ENCODE assay signal across 8 cellular contexts in genomic region chr5:148290271-148291195, GRCh38. TPM values are rescaled to one million over a fixed set of nuclear protein-coding genes. Genes with fewer than 3 reads are reported as not detected.
A peak's percentile ranks its signal among the peaks of the same experiment; 100 is the strongest.
DNase-seq lines count a peak whose midpoint lies in the region; ATAC-seq and TF ChIP-seq lines count a peak whose summit lies in the region.
"Had no signal": no experiment of that assay in that cellular context is flagged by ENCODE, and none has a peak within 500 bp of the region (broad histone marks: within the 10 kb centered on the region; RNA-seq: fewer than 3 reads in every experiment).

No MANE protein-coding gene starts in this region.

- H3K9me3 ChIP-seq in MM.1S (replicated peaks; ENCODE audit: insufficient read depth, low read length), result no peaks in the 10 kb centered on the region
- peaks cover 0 to 4% (median 0%) of the 10 kb centered on the region in 3 donors for H3K9me3 ChIP-seq in adrenal gland (replicated peaks in 1 of 3)
- H3K9me3 ChIP-seq in lower lobe of right lung, result no peaks in the 10 kb centered on the region

- 63 to 71% (median 67%) methylated on average over 6 of the region's 6 CpGs for WGBS in adrenal gland, 4 donors

- DNase-seq in GM13976 (ENCODE audit: low spot score) (no peak), MM.1S (peak; percentile 13), adrenal gland (no peak), lower lobe of right lung (no peak), DMS153 treated with DMSO at 0.1 percent for 48 hours (lab: John Stamatoyannopoulos, UW; ENCODE audit: unreplicated experiment) (no peak)
- no peak for DNase-seq in activated CD4-positive, alpha-beta T cell treated with anti-CD3 and anti-CD28 coated beads for 1 hour
- DNase-seq in activated CD4-positive, CD25-positive, alpha-beta regulatory T cell treated with anti-CD3 and anti-CD28 coated beads, Interleukin-2, amount 50 U/mL, for 72 hours, result no peak

- H3F3A ChIP-seq in MM.1S (ENCODE audit: insufficient read depth, low read length), result no peaks in the 10 kb centered on the region

- no peaks in the 10 kb centered on the region for H4K20me1 ChIP-seq in MM.1S (ENCODE audit: insufficient read depth, low read length)

- peak in 1 of 2 donors; percentile 39 for ATAC-seq in lower lobe of right lung

- H3K4me2 ChIP-seq in MM.1S (ENCODE audit: low read depth, low read length), result no peak overlapping the region

- H3K4me3 ChIP-seq in MM.1S (ENCODE audit: low read length), result no peak overlapping the region
- no peak overlapping the region for H3K4me3 ChIP-seq in adrenal gland
- no peak overlapping the region for H3K4me3 ChIP-seq in lower lobe of right lung

- no peak overlapping the region for H2AFZ ChIP-seq in MM.1S (ENCODE audit: low read length)

- H3K79me2 ChIP-seq in MM.1S (ENCODE audit: low read length), result no peaks in the 10 kb centered on the region

- in situ Hi-C loops in GM13976 (cut with MboI; ENCODE audit: low sequenced_read_pairs, unreplicated experiment), result no loop called here

- H3K9me2 ChIP-seq in MM.1S (replicated peaks; ENCODE audit: insufficient read depth, low read length), result no peaks in the 10 kb centered on the region

- H3K9ac ChIP-seq in MM.1S (ENCODE audit: low read length), result no peak overlapping the region

- H3K27me3 ChIP-seq in MM.1S (replicated peaks; ENCODE audit: insufficient read depth, low read length) (no peaks in the 10 kb centered on the region), adrenal gland (no peaks in the 10 kb centered on the region), lower lobe of right lung (ENCODE audit: low read depth) (no peaks in the 10 kb centered on the region)

- H3K4me1 ChIP-seq in MM.1S (ENCODE audit: low read length) (no peaks in the 10 kb centered on the region), adrenal gland (replicated peaks in 1 of 2) (no peaks in the 10 kb centered on the region), lower lobe of right lung (no peaks in the 10 kb centered on the region)

- TF ChIP-seq CTCF in GM13976 (IDR thresholded peaks at IDR 0.05; ENCODE audit: borderline replicate concordance, control extremely low read depth, extremely low read depth, insufficient read depth, missing control alignments) (peak; percentile 16), MM.1S (IDR thresholded peaks at IDR 0.05; ENCODE audit: low read length) (peak; percentile 42), adrenal gland (IDR thresholded peaks at IDR 0.05) (peak; percentile 18 to 44 (median 36)), lower lobe of right lung (IDR thresholded peaks at IDR 0.05) (peak; percentile 24)

- intact Hi-C loops in adrenal gland (cut with DNase I), result no loop called here
- intact Hi-C loops in lower lobe of right lung (cut with DNase I), result no loop called here

- H3K36me3 ChIP-seq in MM.1S (replicated peaks; ENCODE audit: insufficient read depth, low read length) (no peaks in the 10 kb centered on the region), adrenal gland (replicated peaks in 1 of 2) (no peaks in the 10 kb centered on the region), lower lobe of right lung (no peaks in the 10 kb centered on the region)

- H3K27ac ChIP-seq in MM.1S (ENCODE audit: low read length), result no peak overlapping the region
- no peak overlapping the region for H3K27ac ChIP-seq in adrenal gland
- no peak overlapping the region for H3K27ac ChIP-seq in lower lobe of right lung

- no peak for TF ChIP-seq POLR2A in adrenal gland (IDR thresholded peaks at IDR 0.05)

RNA-seq across cellular contexts. Expression of gene SPINK7, which starts 21.7 kb away (rescaled TPM):
- total RNA-seq in adrenal gland, result not detected
- not detected for polyA plus RNA-seq in adrenal gland
- total RNA-seq in lower lobe of right lung, result not detected
- total RNA-seq: urinary bladder had no signal
- polyA plus RNA-seq: urinary bladder had no signal

RNA-seq across cellular contexts. Expression of gene SPINK13, which starts 21.9 kb away (rescaled TPM):
- 1 to 10 TPM in 4 of 8 donors, under 1 TPM in 1, not detected in 3; 0.46 to 3.2 (median 1.7) TPM for total RNA-seq in adrenal gland
- polyA plus RNA-seq in adrenal gland, result 1 to 10 TPM; 2.1 to 6.1 (median 5.7) TPM
- not detected for total RNA-seq in lower lobe of right lung
- total RNA-seq: urinary bladder had no signal
- polyA plus RNA-seq: urinary bladder had no signal

RNA-seq across cellular contexts. Expression of gene SPINK9, which starts 44.8 kb away (rescaled TPM):
- total RNA-seq in adrenal gland (under 1 TPM in 1 of 8 donors, not detected in 7; 0.78 TPM), lower lobe of right lung (not detected)
- polyA plus RNA-seq in adrenal gland, result under 1 TPM in 1 of 3 donors, not detected in 2; 0.59 TPM
- total RNA-seq: urinary bladder had no signal
- polyA plus RNA-seq: urinary bladder had no signal

RNA-seq across cellular contexts. Expression of gene MARCOL, which starts 52.2 kb away (rescaled TPM):
- total RNA-seq in adrenal gland, result not detected
- not detected for polyA plus RNA-seq in adrenal gland
- total RNA-seq in lower lobe of right lung, result not detected
- total RNA-seq: urinary bladder had no signal
- polyA plus RNA-seq: urinary bladder had no signal
